In genomic region chr12:116599285-116600122, GRCh38 we compare ENCODE assay signal across 8 cellular contexts. TPM values are rescaled to one million over a fixed set of nuclear protein-coding genes. Genes with fewer than 3 reads are reported as not detected.
DNase-seq lines count a peak whose midpoint lies in the region; ATAC-seq, FAIRE-seq and TF ChIP-seq lines count a peak whose summit lies in the region.

No MANE protein-coding gene starts in this region.

- peak; percentile 58 for TF ChIP-seq CTCF in D721Med (IDR thresholded peaks at IDR 0.05; ENCODE audit: insufficient read depth, missing control alignments)

- peak overlapping the region; percentile 47 for H3K27ac ChIP-seq in cingulate gyrus (ENCODE audit: low read depth, low read length)

- DNase-seq in D721Med (ENCODE audit: insufficient read length, low spot score) (peak; percentile 55), HUDEP-2 (lab: John Stamatoyannopoulos, UW; ENCODE audit: unreplicated experiment in 76 of 76) (peak in 54 of 76 experiments; percentile 3 to 66 (median 43)), left lobe of liver (ENCODE audit: low spot score) (peak; percentile 75)
- DNase-seq in activated CD4-positive, alpha-beta T cell treated with anti-CD3 and anti-CD28 coated beads for 4 hours: peak; percentile 55 to 60
- DNase-seq in stimulated activated CD4-positive, alpha-beta T cell treated with anti-CD3 and anti-CD28 coated beads, Interleukin-1b, Interleukin-23, amount 100 ng/mL, for 4 hours (ENCODE audit: low read depth in 2 of 2): peak; percentile 53 to 63

- FAIRE-seq in D721Med (lab: Jason Lieb, UNC): no peak

- ATAC-seq in left lobe of liver (peak; percentile 96), HG03460 (IDR thresholded peaks at IDR 0.05; ENCODE audit: unreplicated experiment) (no peak), HG03095 (IDR thresholded peaks at IDR 0.05; ENCODE audit: unreplicated experiment) (no peak)

RNA-seq across cellular contexts. Expression of gene MAP1LC3B2, which starts 40.3 kb away (rescaled TPM):
- total RNA-seq in left lobe of liver: not detected
